16 cellular contexts compared by ENCODE assay signal in the genomic region with DNA sequence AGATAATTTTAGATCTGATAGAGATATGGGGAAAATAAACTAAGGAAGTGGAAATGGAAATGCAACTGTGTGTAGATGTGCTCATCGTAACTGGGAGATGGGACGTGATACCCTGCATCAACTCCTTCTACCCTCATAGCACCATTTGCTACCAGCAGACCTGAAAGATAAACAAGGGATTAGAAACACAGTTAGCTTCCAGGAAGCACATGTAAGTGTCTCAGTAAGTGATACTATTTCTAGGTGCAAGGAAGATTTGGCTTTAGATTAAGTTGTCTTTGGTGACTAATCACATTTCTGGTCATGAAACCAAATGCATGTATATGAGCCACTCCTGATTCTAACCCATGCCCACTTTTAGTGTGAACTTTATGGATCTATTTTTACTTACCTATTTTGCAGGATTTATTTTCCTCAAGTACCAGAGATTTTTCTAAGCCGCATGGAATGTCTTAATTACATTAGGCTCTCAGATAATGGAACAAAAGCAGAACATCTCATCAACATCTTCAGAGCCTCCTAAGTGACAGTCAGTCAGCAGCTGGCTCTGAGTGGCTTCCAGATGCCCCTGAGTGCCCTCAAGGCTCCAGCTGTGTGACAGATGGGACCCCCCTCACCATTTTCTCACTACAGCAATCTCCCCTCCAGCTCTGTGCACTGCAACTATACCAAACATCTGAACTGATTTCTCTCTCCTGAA. TPM values are rescaled to one million over a fixed set of nuclear protein-coding genes. Genes with fewer than 3 reads are reported as not detected.
DNase-seq lines count a peak whose midpoint lies in the region; ATAC-seq and TF ChIP-seq lines count a peak whose summit lies in the region.
"Had no signal": no experiment of that assay in that cellular context is flagged by ENCODE, and none has a peak within 500 bp of the region (broad histone marks: within the 10 kb centered on the region; RNA-seq: fewer than 3 reads in every experiment).

No MANE protein-coding gene starts in this region.

- no peak overlapping the region for H3K56ac ChIP-seq in mesendoderm (ENCODE audit: low read length)

- no peaks in the 10 kb centered on the region for H3K79me1 ChIP-seq in mesendoderm (ENCODE audit: low read length)

- no peak overlapping the region for H4K5ac ChIP-seq in mesendoderm (ENCODE audit: low read length)

- H3K4ac ChIP-seq in mesendoderm (ENCODE audit: low read depth, low read length), result no peak overlapping the region

- H3K4me1 ChIP-seq in SJCRH30 (peaks cover 5% of the 10 kb centered on the region), mesendoderm (ENCODE audit: control insufficient read depth, low read depth, low read length) (no peaks in the 10 kb centered on the region), testis (no peaks in the 10 kb centered on the region)
- H3K4me1 ChIP-seq: HAP-1, SJSA1 had no signal

- H3K27ac ChIP-seq in SJCRH30 (no peak overlapping the region), mesendoderm (ENCODE audit: low read depth, low read length) (no peak overlapping the region), testis (no peak overlapping the region)
- H3K27ac ChIP-seq: BLaER1, SJSA1 had no signal

- no peak overlapping the region for H3K9ac ChIP-seq in mesendoderm (ENCODE audit: low read length)
- H3K9ac ChIP-seq: BLaER1 had no signal

- intact Hi-C loops in testis (cut with DNase I; ENCODE audit: low total_unique reads), result no loop called here

- no peak overlapping the region for H2BK15ac ChIP-seq in mesendoderm (replicated peaks; ENCODE audit: low read depth)

- H3K4me3 ChIP-seq in SJCRH30, result no peak overlapping the region
- no peak overlapping the region for H3K4me3 ChIP-seq in mesendoderm (ENCODE audit: low read length)
- no peak overlapping the region for H3K4me3 ChIP-seq in testis
- H3K4me3 ChIP-seq: BLaER1, HAP-1, SJSA1 had no signal

- ATAC-seq in HG02642 (IDR thresholded peaks at IDR 0.05; ENCODE audit: poor library complexity, unreplicated experiment), result no peak
- no peak for ATAC-seq in GM18505 (IDR thresholded peaks at IDR 0.05; ENCODE audit: unreplicated experiment)
- ATAC-seq: CD8-positive, alpha-beta T cell; T-cell had no signal

- TF ChIP-seq POLR2A in testis (IDR thresholded peaks at IDR 0.05) (no peak), GM18505 (IDR thresholded peaks at IDR 0.05; ENCODE audit: borderline replicate concordance, extremely low read depth, insufficient read depth, insufficient read length) (no peak)

- no peak overlapping the region for H2BK5ac ChIP-seq in mesendoderm (ENCODE audit: low read length)

- WGBS in mesendoderm (ENCODE audit: extremely low coverage, insufficient coverage, low lambda C conversion rate), result no CpG with 5 or more reads among the region's 3 CpGs
- WGBS in testis, 2 donors, result 72 to 91% methylated on average over 3 of the region's 3 CpGs

- no peaks in the 10 kb centered on the region for H3K79me2 ChIP-seq in mesendoderm (ENCODE audit: control insufficient read depth, insufficient read depth, low read length)

- no peak overlapping the region for H2BK120ac ChIP-seq in mesendoderm (ENCODE audit: low read depth, low read length)

- H3K23ac ChIP-seq in mesendoderm (ENCODE audit: low read length), result no peak overlapping the region

- H3K36me3 ChIP-seq in SJCRH30, result no peaks in the 10 kb centered on the region
- no peaks in the 10 kb centered on the region for H3K36me3 ChIP-seq in mesendoderm (ENCODE audit: control insufficient read depth, insufficient read depth, low read length)
- no peaks in the 10 kb centered on the region for H3K36me3 ChIP-seq in testis (ENCODE audit: low read depth, missing control alignments)
- H3K36me3 ChIP-seq: BLaER1, HAP-1, SJSA1 had no signal

- H3K4me2 ChIP-seq in mesendoderm (ENCODE audit: low read length), result no peak overlapping the region
- H3K4me2 ChIP-seq: BLaER1 had no signal

- H3K9me3 ChIP-seq in SJCRH30 (replicated peaks) (no peaks in the 10 kb centered on the region), testis (no peaks in the 10 kb centered on the region)
- H3K9me3 ChIP-seq: BLaER1, HAP-1, SJSA1 had no signal

- H4K8ac ChIP-seq in mesendoderm (ENCODE audit: low read depth, low read length), result no peak overlapping the region

- H3K18ac ChIP-seq in mesendoderm (ENCODE audit: low read length), result no peak overlapping the region

- no peak for TF ChIP-seq CTCF in testis (IDR thresholded peaks at IDR 0.05)

- DNase-seq in NCI-H2227 (lab: John Stamatoyannopoulos, UW; ENCODE audit: unreplicated experiment), result peak; percentile 6
- no peak for DNase-seq in NCI-H2227 treated with DMSO at 0.1 percent for 48 hours (lab: John Stamatoyannopoulos, UW)
- peak; percentile 7 to 32 for DNase-seq in SJCRH30
- peak; percentile 93 for DNase-seq in mesendoderm
- DNase-seq in testis, result no peak
- DNase-seq in SKM-1 (lab: John Stamatoyannopoulos, UW; ENCODE audit: unreplicated experiment), result no peak
- DNase-seq: CD8-positive, alpha-beta T cell; NCI-H1930; NCI-H526 treated with DMSO at 0.1 percent for 48 hours; RPMI8226; T-cell had no signal

- H3K27me3 ChIP-seq in SJCRH30 (no peaks in the 10 kb centered on the region), mesendoderm (ENCODE audit: insufficient read depth, low read length, poor library complexity) (no peaks in the 10 kb centered on the region), testis (no peaks in the 10 kb centered on the region)
- H3K27me3 ChIP-seq: BLaER1, SJSA1 had no signal

- H2AK5ac ChIP-seq in mesendoderm (ENCODE audit: low read length), result no peak overlapping the region

RNA-seq across cellular contexts. Expression of a gene that starts 21.2 kb away (rescaled TPM):
- 0.05 and 0.10 TPM in 2 replicates for total RNA-seq in SJCRH30 (2014; rRNA removed; shearing (Covaris generic))
- polyA plus RNA-seq in mesendoderm (2013, experiment 1 of 2), result 0.13 TPM
- polyA plus RNA-seq in mesendoderm (2013, experiment 2 of 2), result 0.14 TPM
- under 1 TPM; 0.12 to 0.47 TPM for total RNA-seq in testis
- 0.15 TPM for polyA plus RNA-seq in testis (ENCODE audit: insufficient read depth, low read depth, low replicate concordance)
- total RNA-seq: CD8-positive, alpha-beta T cell; SJSA1; T-cell had no signal

Comparison
In these comparisons a context has a peak if more than half of its experiments do, and no peak if none do; other contexts are left out.
1. DNase-seq: peak in NCI-H2227 (single experiment), SJCRH30 (2 of 2) and mesendoderm (single experiment); none in NCI-H2227 treated with DMSO at 0.1 percent for 48 hours (single experiment), testis (single experiment) and SKM-1 (single experiment).